In the genomic region with DNA sequence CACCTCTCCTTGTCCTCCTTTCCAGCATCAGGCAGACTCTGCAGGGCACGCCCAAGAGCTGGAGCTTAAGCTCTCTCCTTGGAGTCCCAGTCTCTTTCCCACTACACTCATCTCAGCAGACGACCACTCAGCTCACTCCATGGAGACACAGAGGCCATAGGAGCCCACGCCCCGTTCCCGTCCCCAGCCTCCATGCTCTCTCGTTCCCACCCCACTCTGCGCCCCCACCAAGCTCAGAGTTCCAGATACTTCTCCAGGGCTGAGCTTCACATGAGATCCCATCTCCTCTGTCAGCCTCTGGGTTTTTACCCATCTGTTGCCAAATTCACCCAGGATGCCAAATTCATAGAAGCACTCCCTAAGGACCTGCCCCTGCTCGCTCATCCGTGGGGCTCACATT, we compare ENCODE assay signal across 1 cellular context.
TF ChIP-seq lines count a peak whose summit lies in the region.

No MANE protein-coding gene starts in this region.

TF ChIP-seq in HepG2, 621 proteins besides CTCF, POLR2A, EP300 and RAD21:
- no peak for TF ChIP-seq ZNF33B (CRISPR knock-in tag; IDR thresholded peaks at IDR 0.05)
- TF ChIP-seq JUNB (CRISPR knock-in tag; IDR thresholded peaks at IDR 0.05; ENCODE audit: borderline replicate concordance) = no peak
- no peak for TF ChIP-seq ZNF530 (CRISPR knock-in tag; IDR thresholded peaks at IDR 0.05; ENCODE audit: low read depth)
- TF ChIP-seq NFYC (CRISPR knock-in tag; IDR thresholded peaks at IDR 0.05) = no peak
- TF ChIP-seq, protein P1, sequence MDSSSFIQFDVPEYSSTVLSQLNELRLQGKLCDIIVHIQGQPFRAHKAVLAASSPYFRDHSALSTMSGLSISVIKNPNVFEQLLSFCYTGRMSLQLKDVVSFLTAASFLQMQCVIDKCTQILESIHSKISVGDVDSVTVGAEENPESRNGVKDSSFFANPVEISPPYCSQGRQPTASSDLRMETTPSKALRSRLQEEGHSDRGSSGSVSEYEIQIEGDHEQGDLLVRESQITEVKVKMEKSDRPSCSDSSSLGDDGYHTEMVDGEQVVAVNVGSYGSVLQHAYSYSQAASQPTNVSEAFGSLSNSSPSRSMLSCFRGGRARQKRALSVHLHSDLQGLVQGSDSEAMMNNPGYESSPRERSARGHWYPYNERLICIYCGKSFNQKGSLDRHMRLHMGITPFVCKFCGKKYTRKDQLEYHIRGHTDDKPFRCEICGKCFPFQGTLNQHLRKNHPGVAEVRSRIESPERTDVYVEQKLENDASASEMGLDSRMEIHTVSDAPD (CRISPR knock-in tag; IDR thresholded peaks at IDR 0.05) = no peak
- TF ChIP-seq, protein P2, sequence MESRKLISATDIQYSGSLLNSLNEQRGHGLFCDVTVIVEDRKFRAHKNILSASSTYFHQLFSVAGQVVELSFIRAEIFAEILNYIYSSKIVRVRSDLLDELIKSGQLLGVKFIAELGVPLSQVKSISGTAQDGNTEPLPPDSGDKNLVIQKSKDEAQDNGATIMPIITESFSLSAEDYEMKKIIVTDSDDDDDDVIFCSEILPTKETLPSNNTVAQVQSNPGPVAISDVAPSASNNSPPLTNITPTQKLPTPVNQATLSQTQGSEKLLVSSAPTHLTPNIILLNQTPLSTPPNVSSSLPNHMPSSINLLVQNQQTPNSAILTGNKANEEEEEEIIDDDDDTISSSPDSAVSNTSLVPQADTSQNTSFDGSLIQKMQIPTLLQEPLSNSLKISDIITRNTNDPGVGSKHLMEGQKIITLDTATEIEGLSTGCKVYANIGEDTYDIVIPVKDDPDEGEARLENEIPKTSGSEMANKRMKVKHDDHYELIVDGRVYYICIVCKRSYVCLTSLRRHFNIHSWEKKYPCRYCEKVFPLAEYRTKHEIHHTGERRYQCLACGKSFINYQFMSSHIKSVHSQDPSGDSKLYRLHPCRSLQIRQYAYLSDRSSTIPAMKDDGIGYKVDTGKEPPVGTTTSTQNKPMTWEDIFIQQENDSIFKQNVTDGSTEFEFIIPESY (CRISPR knock-in tag; IDR thresholded peaks at IDR 0.05) = no peak
- TF ChIP-seq ADNP (CRISPR knock-in tag; IDR thresholded peaks at IDR 0.05) = no peak
- no peak for TF ChIP-seq ZFP82 (CRISPR knock-in tag; IDR thresholded peaks at IDR 0.05; ENCODE audit: borderline replicate concordance)
